In the genomic region with DNA sequence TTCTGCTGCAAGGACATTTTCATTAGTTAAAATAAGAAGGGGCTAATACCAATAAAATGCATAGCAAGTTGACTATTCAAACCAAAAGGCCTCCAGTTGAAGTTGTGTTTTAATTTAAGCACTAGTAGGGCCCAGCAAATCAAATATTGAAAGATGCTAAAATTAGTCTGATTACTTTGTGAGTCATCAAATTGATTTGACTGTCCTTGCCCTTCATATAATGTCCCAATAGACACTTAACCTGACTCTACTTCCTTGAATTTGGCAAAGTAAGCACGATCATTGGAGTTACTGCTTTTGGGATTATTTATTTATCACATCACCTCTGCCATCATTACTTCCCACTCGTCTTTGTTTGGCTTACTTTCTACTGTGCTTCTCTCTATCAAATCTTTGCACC, we compare ENCODE assay signal across 19 cellular contexts.
A peak's percentile ranks its signal among the peaks of the same experiment; 100 is the strongest.
DNase-seq lines count a peak whose midpoint lies in the region; ATAC-seq, FAIRE-seq and TF ChIP-seq lines count a peak whose summit lies in the region.
"Had no signal": no experiment of that assay in that cellular context is flagged by ENCODE, and none has a peak within 500 bp of the region (broad histone marks: within the 10 kb centered on the region; RNA-seq: fewer than 3 reads in every experiment).

No MANE protein-coding gene starts in this region.

- no peak overlapping the region for H2BK5ac ChIP-seq in IMR-90 (ENCODE audit: low read depth, low read length, poor library complexity, severe bottlenecking)

- no peak overlapping the region for H3K18ac ChIP-seq in IMR-90 (ENCODE audit: low read depth, low read length)

- H2BK15ac ChIP-seq in IMR-90 (ENCODE audit: low read depth, low read length), result 0 out of 3 replicates have a peak overlapping the region, but pooled peaks have one; percentile 7

- in situ Hi-C loops in IMR-90 (cut with MboI; ENCODE audit: low sequenced_read_pairs), result no loop called here

- POLR2A ChIA-PET in IMR-90 (lab: Charles Lee; ENCODE audit: unreplicated experiment), result no interaction called here

- BruUV-seq in IMR-90 (replicated peaks; lab: Mats Ljungman, UMichigan), result no TSS peak

- H2AK5ac ChIP-seq in IMR-90 (ENCODE audit: low read depth, low read length), result no peak overlapping the region

- H4K8ac ChIP-seq in IMR-90 (ENCODE audit: low read depth in 2 of 2, low read length in 2 of 2), result no peak overlapping the region

- no peak overlapping the region for H2AFZ ChIP-seq in IMR-90 (replicated peaks; ENCODE audit: low read length, poor library complexity)
- H2AFZ ChIP-seq: GM23248 had no signal

- CTCF ChIA-PET in IMR-90 (lab: Yijun Ruan, JAX), result interaction anchor here (1.2 kb wide), 1 partner anchor 24 kb away, joined by 4 read pairs; no protein-coding TSS in a partner anchor

- H3K9me1 ChIP-seq in IMR-90 (ENCODE audit: insufficient read depth, low read length), result no peaks in the 10 kb centered on the region

- no peak for ATAC-seq in IMR-90 (ENCODE audit: low read depth)
- ATAC-seq in pancreas, result peak; percentile 38 to 82 (median 60)
- ATAC-seq in esophagus mucosa, result no peak
- ATAC-seq: K562 had no signal

- H3K56ac ChIP-seq in IMR-90 (ENCODE audit: extremely low read depth, insufficient read depth, low read length), result no peak overlapping the region

- FAIRE-seq in pancreas (lab: Jason Lieb, UNC), result no peak
- FAIRE-seq: D721Med, GM12892, GM18507, K562 had no signal

- intact Hi-C loops in IMR-90 (cut with micrococcal nuclease) (no loop called here), pancreas (cut with DNase I) (no loop called here)

- H3K23ac ChIP-seq in IMR-90 (ENCODE audit: low read depth, low read length), result no peak overlapping the region

- no peak overlapping the region for H3K9ac ChIP-seq in IMR-90 (ENCODE audit: low read depth, low read length)
- H3K9ac ChIP-seq: BLaER1 treated with 17β-estradiol and CSF1 and Interleukin-3, amounts not matched to agents 10 nM and 100 nM; GM23248 had no signal

- WGBS in IMR-90 (ENCODE audit: extremely low coverage in 2 of 2, insufficient read length in 1 of 2), 2 experiments, result no CpG with 5 or more reads among the region's 2 CpGs
- 49 to 55% methylated on average over 2 of the region's 2 CpGs for WGBS in pancreas, 2 donors

- H3K27ac ChIP-seq in IMR-90 (ENCODE audit: insufficient read depth, low read length) (no peak overlapping the region), pancreas (no peak overlapping the region)
- H3K27ac ChIP-seq: BLaER1 treated with 17β-estradiol and CSF1 and Interleukin-3, amounts not matched to agents 10 nM and 100 nM; GM23248 had no signal

- H3K14ac ChIP-seq in IMR-90 (replicated peaks; ENCODE audit: low read depth, low read length), result no peak overlapping the region

- H3K4me3 ChIP-seq in IMR-90 (ENCODE audit: insufficient read depth, low read depth, low read length), result no peak overlapping the region
- H3K4me3 ChIP-seq in pancreas, result no peak overlapping the region
- H3K4me3 ChIP-seq: BLaER1 treated with 17β-estradiol and CSF1 and Interleukin-3, amounts not matched to agents 10 nM and 100 nM; GM23248; K562 had no signal

- no peak overlapping the region for H3K4me2 ChIP-seq in IMR-90 (ENCODE audit: low read depth, low read length)
- H3K4me2 ChIP-seq: BLaER1 treated with 17β-estradiol and CSF1 and Interleukin-3, amounts not matched to agents 10 nM and 100 nM had no signal

- no peaks in the 10 kb centered on the region; a peak in 1 of 4 replicates for H3K79me1 ChIP-seq in IMR-90 (ENCODE audit: low read depth in 1 of 2, low read length in 2 of 2)

- no peak overlapping the region for H4K91ac ChIP-seq in IMR-90 (ENCODE audit: insufficient read depth, low read depth, low read length)

- no peak overlapping the region for H2BK20ac ChIP-seq in IMR-90 (ENCODE audit: low read depth, low read length)

- H3K4ac ChIP-seq in IMR-90 (ENCODE audit: low read depth, low read length), result no peak overlapping the region

- peak; percentile 64 for DNase-seq in NCI-H2171 treated with DMSO at 0.1 percent for 48 hours (lab: John Stamatoyannopoulos, UW)
- DNase-seq in NCI-H2171 (lab: John Stamatoyannopoulos, UW), result no peak
- peak; percentile 25 for DNase-seq in DMS153 (lab: John Stamatoyannopoulos, UW)
- no peak for DNase-seq in IMR-90
- DNase-seq in pancreas, result no peak
- no peak for DNase-seq in activated CD4-positive, alpha-beta T cell treated with anti-CD3 and anti-CD28 coated beads, Interleukin-2, amount 50 U/mL, for 4 hours
- DNase-seq: 8988T; Caco-2; CD4-positive, CD25-positive, alpha-beta regulatory T cell; DMS79; GDM1; GM23248; HCEC 1CT had no signal

- no peak overlapping the region for H2BK120ac ChIP-seq in IMR-90 (ENCODE audit: low read depth, low read length)

- no peaks in the 10 kb centered on the region for H3K9me3 ChIP-seq in IMR-90 (ENCODE audit: control insufficient read depth, insufficient read depth, low read length)
- H3K9me3 ChIP-seq in pancreas, result no peaks in the 10 kb centered on the region
- H3K9me3 ChIP-seq: BLaER1 treated with 17β-estradiol and CSF1 and Interleukin-3, amounts not matched to agents 10 nM and 100 nM; Caco-2 had no signal

- H3K27me3 ChIP-seq in IMR-90 (ENCODE audit: control insufficient read depth, insufficient read depth, low read length), result no peaks in the 10 kb centered on the region
- no peaks in the 10 kb centered on the region for H3K27me3 ChIP-seq in pancreas
- H3K27me3 ChIP-seq: BLaER1 treated with 17β-estradiol and CSF1 and Interleukin-3, amounts not matched to agents 10 nM and 100 nM had no signal

- no peaks in the 10 kb centered on the region for H4K20me1 ChIP-seq in IMR-90 (ENCODE audit: insufficient read depth, low read length)
- H4K20me1 ChIP-seq: BLaER1 treated with 17β-estradiol and CSF1 and Interleukin-3, amounts not matched to agents 10 nM and 100 nM had no signal

- H2AK9ac ChIP-seq in IMR-90 (replicated peaks; ENCODE audit: low read depth, low read length, poor library complexity), result no peak overlapping the region

- TF ChIP-seq CTCF in IMR-90 (conservative IDR thresholded peaks at IDR 0.05; ENCODE audit: low read depth, low read length) (no peak), pancreas (IDR thresholded peaks at IDR 0.05) (no peak)

- H3K36me3 ChIP-seq in IMR-90 (ENCODE audit: control insufficient read depth, insufficient read depth, low read length), result no peaks in the 10 kb centered on the region
- no peaks in the 10 kb centered on the region for H3K36me3 ChIP-seq in pancreas
- H3K36me3 ChIP-seq: BLaER1 treated with 17β-estradiol and CSF1 and Interleukin-3, amounts not matched to agents 10 nM and 100 nM had no signal

- no peak for TF ChIP-seq RAD21 in IMR-90 (IDR thresholded peaks at IDR 0.05; ENCODE audit: low read length)

- no peak for TF ChIP-seq POLR2A in IMR-90 (IDR thresholded peaks at IDR 0.05; ENCODE audit: low read depth, low read length)

- H4K5ac ChIP-seq in IMR-90 (ENCODE audit: low read depth, low read length), result no peak overlapping the region

- H3K4me1 ChIP-seq in IMR-90 (ENCODE audit: control insufficient read depth, insufficient read depth, low read length) (no peaks in the 10 kb centered on the region; the same call in 1 of the 2 replicates), pancreas (peaks cover 3 to 7% (median 4%) of the 10 kb centered on the region in 3 donors)
- H3K4me1 ChIP-seq: BLaER1 treated with 17β-estradiol and CSF1 and Interleukin-3, amounts not matched to agents 10 nM and 100 nM had no signal

- dilution Hi-C loops in IMR-90 (cut with HindIII; ENCODE audit: low sequenced_read_pairs, unreplicated experiment), result no loop called here

TF ChIP-seq in IMR-90, 13 proteins besides CTCF, POLR2A, EP300 and RAD21:
- no peak for TF ChIP-seq BHLHE40 (IDR thresholded peaks at IDR 0.05; ENCODE audit: low read depth, low read length)
- no peak for TF ChIP-seq RCOR1 (IDR thresholded peaks at IDR 0.05; ENCODE audit: insufficient replicate concordance, low read length)
- TF ChIP-seq MAFK (IDR thresholded peaks at IDR 0.05; ENCODE audit: low read depth, low read length), result no peak
- TF ChIP-seq NFE2L2 (IDR thresholded peaks at IDR 0.05; ENCODE audit: low read depth, low read length), result no peak
- no peak for TF ChIP-seq SMC3 (IDR thresholded peaks at IDR 0.05; ENCODE audit: low read depth, low read length)
- TF ChIP-seq CEBPB (IDR thresholded peaks at IDR 0.05; ENCODE audit: low read depth, low read length), result no peak
- no peak for TF ChIP-seq MXI1 (IDR thresholded peaks at IDR 0.05; ENCODE audit: borderline replicate concordance, low read depth, low read length)
- TF ChIP-seq, protein P1, sequence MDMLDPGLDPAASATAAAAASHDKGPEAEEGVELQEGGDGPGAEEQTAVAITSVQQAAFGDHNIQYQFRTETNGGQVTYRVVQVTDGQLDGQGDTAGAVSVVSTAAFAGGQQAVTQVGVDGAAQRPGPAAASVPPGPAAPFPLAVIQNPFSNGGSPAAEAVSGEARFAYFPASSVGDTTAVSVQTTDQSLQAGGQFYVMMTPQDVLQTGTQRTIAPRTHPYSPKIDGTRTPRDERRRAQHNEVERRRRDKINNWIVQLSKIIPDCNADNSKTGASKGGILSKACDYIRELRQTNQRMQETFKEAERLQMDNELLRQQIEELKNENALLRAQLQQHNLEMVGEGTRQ (IDR thresholded peaks at IDR 0.05; ENCODE audit: low read depth, low read length), result no peak
- TF ChIP-seq, protein P2, sequence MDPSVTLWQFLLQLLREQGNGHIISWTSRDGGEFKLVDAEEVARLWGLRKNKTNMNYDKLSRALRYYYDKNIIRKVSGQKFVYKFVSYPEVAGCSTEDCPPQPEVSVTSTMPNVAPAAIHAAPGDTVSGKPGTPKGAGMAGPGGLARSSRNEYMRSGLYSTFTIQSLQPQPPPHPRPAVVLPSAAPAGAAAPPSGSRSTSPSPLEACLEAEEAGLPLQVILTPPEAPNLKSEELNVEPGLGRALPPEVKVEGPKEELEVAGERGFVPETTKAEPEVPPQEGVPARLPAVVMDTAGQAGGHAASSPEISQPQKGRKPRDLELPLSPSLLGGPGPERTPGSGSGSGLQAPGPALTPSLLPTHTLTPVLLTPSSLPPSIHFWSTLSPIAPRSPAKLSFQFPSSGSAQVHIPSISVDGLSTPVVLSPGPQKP (IDR thresholded peaks at IDR 0.05; ENCODE audit: borderline replicate concordance, low read depth, low read length), result no peak
- no peak for TF ChIP-seq FOS (IDR thresholded peaks at IDR 0.05; ENCODE audit: low read depth, low read length)
- TF ChIP-seq CHD1 (IDR thresholded peaks at IDR 0.05; ENCODE audit: low read depth, low read length), result no peak
- TF ChIP-seq RFX5 (IDR thresholded peaks at IDR 0.05; ENCODE audit: low read depth, low read length), result no peak
- TF ChIP-seq MAZ (IDR thresholded peaks at IDR 0.05; ENCODE audit: borderline replicate concordance, low read depth, low read length), result no peak

Comparison
In these comparisons a context has a peak if more than half of its experiments do, and no peak if none do; other contexts are left out.
1. DNase-seq: peak in NCI-H2171 treated with DMSO at 0.1 percent for 48 hours (single experiment) and DMS153 (single experiment); none in NCI-H2171 (single experiment), IMR-90 (single experiment), pancreas (0 of 6) and activated CD4-positive, alpha-beta T cell treated with anti-CD3 and anti-CD28 coated beads, Interleukin-2, amount 50 U/mL, for 4 hours (0 of 2).
2. ATAC-seq: peak in pancreas (4 of 4); none in IMR-90 (single experiment) and esophagus mucosa (single experiment).